Comparison of ENCODE assay signal across 24 cellular contexts in genomic region chr19:38492147-38492813, GRCh38. TPM values are rescaled to one million over a fixed set of nuclear protein-coding genes. Genes with fewer than 3 reads are reported as not detected.
A peak's percentile ranks its signal among the peaks of the same experiment; 100 is the strongest.
DNase-seq lines count a peak whose midpoint lies in the region; ATAC-seq and TF ChIP-seq lines count a peak whose summit lies in the region.
"Had no signal": no experiment of that assay in that cellular context is flagged by ENCODE, and none has a peak within 500 bp of the region (broad histone marks: within the 10 kb centered on the region; RNA-seq: fewer than 3 reads in every experiment).

No MANE protein-coding gene starts in this region.

- DNase-seq in CD1c-positive myeloid dendritic cell (ENCODE audit: extremely low spot score) = peak; percentile 20
- DNase-seq in left lobe of liver (ENCODE audit: low spot score) = no peak
- no peak for DNase-seq in erythroblast (lab: John Stamatoyannopoulos, UW)
- DNase-seq in NCI-H2171 (lab: John Stamatoyannopoulos, UW) = no peak
- no peak for DNase-seq in foreskin keratinocyte
- DNase-seq: C1 segment of cervical spinal cord; Calu3; CD8-positive, alpha-beta memory T cell; DMS153; H7; NCI-H1694; NCI-H2081; NCI-H446; NCI-H526; PC-9; RPMI8226; SHP77 had no signal

- no peak overlapping the region for H2AFZ ChIP-seq in OCI-LY3 (ENCODE audit: low read depth, low read length)
- H2AFZ ChIP-seq: PC-9 had no signal

- H3K9ac ChIP-seq in BLaER1 (no peak overlapping the region), OCI-LY3 (ENCODE audit: low read length) (no peak overlapping the region)

- H3K9me3 ChIP-seq in BLaER1 = peaks cover 21% of the 10 kb centered on the region
- H3K9me3 ChIP-seq in OCI-LY3 (ENCODE audit: insufficient read depth, low read length) = peaks cover 8% of the 10 kb centered on the region; the same call in 1 of the 2 replicates

- H3K4me1 ChIP-seq in BLaER1 = peaks cover 14% of the 10 kb centered on the region
- peaks cover 18% of the 10 kb centered on the region for H3K4me1 ChIP-seq in OCI-LY3 (ENCODE audit: low read length)
- H3K4me1 ChIP-seq in foreskin keratinocyte = no peaks in the 10 kb centered on the region

- H3K27ac ChIP-seq in BLaER1 = no peak overlapping the region
- no peak overlapping the region for H3K27ac ChIP-seq in OCI-LY3 (ENCODE audit: low read length)
- no peak overlapping the region for H3K27ac ChIP-seq in foreskin keratinocyte
- H3K27ac ChIP-seq: HL-60, PC-9 had no signal

- 0 out of 2 replicates have a peak, but pooled peaks cover 3% of the 10 kb centered on the region for H3K27me3 ChIP-seq in BLaER1
- no peaks in the 10 kb centered on the region for H3K27me3 ChIP-seq in OCI-LY3 (ENCODE audit: low read depth, low read length)
- H3K27me3 ChIP-seq in foreskin keratinocyte = no peaks in the 10 kb centered on the region

- H3K36me3 ChIP-seq in BLaER1 (no peaks in the 10 kb centered on the region), OCI-LY3 (replicated peaks; ENCODE audit: low read depth, low read length) (peaks cover 16% of the 10 kb centered on the region)

- peak overlapping the region; percentile 11 for H3K4me2 ChIP-seq in BLaER1
- peak overlapping the region; percentile 41 for H3K4me2 ChIP-seq in OCI-LY3 (ENCODE audit: low read length)
- H3K4me2 ChIP-seq: PC-9 had no signal

- H3K79me2 ChIP-seq in OCI-LY3 (ENCODE audit: low read length) = no peaks in the 10 kb centered on the region

- no peak for TF ChIP-seq CTCF in OCI-LY3 (IDR thresholded peaks at IDR 0.05; ENCODE audit: low read depth, low read length)
- TF ChIP-seq CTCF in foreskin keratinocyte (conservative IDR thresholded peaks at IDR 0.05) = no peak

- H4K20me1 ChIP-seq in BLaER1 = no peaks in the 10 kb centered on the region
- no peaks in the 10 kb centered on the region for H4K20me1 ChIP-seq in OCI-LY3 (ENCODE audit: insufficient read depth, low read length)

- no peak for TF ChIP-seq POLR2A in erythroblast (IDR thresholded peaks at IDR 0.05; ENCODE audit: low read length)

- H3K4me3 ChIP-seq in BLaER1 = no peak overlapping the region
- peak overlapping the region; percentile 16 for H3K4me3 ChIP-seq in OCI-LY3 (ENCODE audit: low read length)
- H3K4me3 ChIP-seq: K562, PC-9 had no signal

- ATAC-seq in left lobe of liver = peak; percentile 32
- ATAC-seq in HG03097 (IDR thresholded peaks at IDR 0.05; ENCODE audit: low FRiP score, unreplicated experiment) = no peak
- ATAC-seq in foreskin keratinocyte = no peak
- ATAC-seq: HepG2, K562 had no signal

RNA-seq across cellular contexts. Expression of gene RYR1, which starts 58.8 kb away (rescaled TPM):
- total RNA-seq in left lobe of liver = 0.68 TPM
- total RNA-seq in foreskin keratinocyte = 0.56 and 0.78 TPM in 2 replicates
- polyA plus RNA-seq in foreskin keratinocyte = 0.59 and 0.81 TPM in 2 replicates
- total RNA-seq: HepG2, HT-29 had no signal
